ENCODE assay signal across 24 cellular contexts in the genomic region with DNA sequence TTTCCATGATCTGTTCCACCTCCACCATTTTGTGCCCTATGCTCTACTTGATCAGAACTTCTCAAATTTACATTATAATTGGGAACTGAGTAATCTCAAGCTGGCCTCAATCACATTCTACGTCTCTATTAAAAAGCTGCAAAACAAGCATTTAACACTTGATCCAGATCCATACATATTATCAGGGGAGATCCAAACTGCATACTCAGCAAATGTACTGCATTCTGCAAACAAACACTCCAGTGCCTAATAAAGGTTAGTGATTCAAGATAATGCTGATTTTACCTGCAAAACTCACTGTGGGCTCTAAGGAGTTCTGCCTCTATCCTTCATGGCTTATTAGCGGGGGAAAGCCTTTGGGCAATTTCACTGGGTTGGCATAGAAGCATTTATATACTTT. TPM values are rescaled to one million over a fixed set of nuclear protein-coding genes. Genes with fewer than 3 reads are reported as not detected.
DNase-seq lines count a peak whose midpoint lies in the region; ATAC-seq, FAIRE-seq and TF ChIP-seq lines count a peak whose summit lies in the region.
"Had no signal": no experiment of that assay in that cellular context is flagged by ENCODE, and none has a peak within 500 bp of the region (broad histone marks: within the 10 kb centered on the region; RNA-seq: fewer than 3 reads in every experiment).

No MANE protein-coding gene starts in this region.

- no peak overlapping the region for H3K4me2 ChIP-seq in HepG2 (ENCODE audit: low read depth, low read length)
- H3K4me2 ChIP-seq in OCI-LY7 (ENCODE audit: low read length), result peak overlapping the region; percentile 34
- H3K4me2 ChIP-seq: GM23338 had no signal

- H3K9me2 ChIP-seq in OCI-LY7 (ENCODE audit: insufficient read depth, low read length), result no peaks in the 10 kb centered on the region

- H3K79me2 ChIP-seq in HepG2 (ENCODE audit: insufficient read depth, low read length) (no peaks in the 10 kb centered on the region), OCI-LY7 (ENCODE audit: insufficient read depth, low read depth, low read length) (no peaks in the 10 kb centered on the region)

- H3K36me3 ChIP-seq in HepG2 (replicated peaks in 1 of 2; ENCODE audit: control insufficient read depth in 1 of 2, insufficient read depth in 2 of 2, low read length in 2 of 2) (no peaks in the 10 kb centered on the region), right lobe of liver (no peaks in the 10 kb centered on the region), OCI-LY7 (ENCODE audit: insufficient read depth, low read length) (no peaks in the 10 kb centered on the region; the same call in 1 of the 2 replicates), esophagus muscularis mucosa (no peaks in the 10 kb centered on the region)
- H3K36me3 ChIP-seq: BE2C, HAP-1 had no signal

- in situ Hi-C loops in HepG2 (cut with HindIII; ENCODE audit: extremely low pct_ligation_motif_present, low pct_unique_long_range_greater_than_20kb), result no loop called here

- WGBS in HepG2 (ENCODE audit: low lambda C conversion rate), result 0% methylated on average over 2 of the region's 2 CpGs
- 44% methylated on average over 2 of the region's 2 CpGs for WGBS in right lobe of liver (ENCODE audit: insufficient coverage, low coverage, low lambda C conversion rate, missing lambda C conversion rate)
- 71% methylated on average over 2 of the region's 2 CpGs for WGBS in esophagus muscularis mucosa

- DNase-seq in HepG2 (ENCODE audit: low spot score) (no peak), right lobe of liver (no peak), OCI-LY7 (ENCODE audit: low spot score) (no peak), esophagus muscularis mucosa (ENCODE audit: extremely low spot score) (peak; percentile 31), occipital lobe (lab: John Stamatoyannopoulos, UW) (no peak), NCI-H1436 treated with DMSO at 0.1 percent for 48 hours (lab: John Stamatoyannopoulos, UW) (no peak)
- DNase-seq: ACHN; AML-193; BE2C; Caco-2; CD4-positive, CD25-positive, alpha-beta regulatory T cell; CD8-positive, alpha-beta T cell; DMS153; DND-41; HFFc6 had no signal

- intact Hi-C loops in HepG2 (cut with micrococcal nuclease; ENCODE audit: unreplicated experiment), result no loop called here
- intact Hi-C loops in right lobe of liver (cut with DNase I), result no loop called here
- intact Hi-C loops in OCI-LY7 (cut with micrococcal nuclease; ENCODE audit: unreplicated experiment), result no loop called here
- intact Hi-C loops in esophagus muscularis mucosa (cut with DNase I), result no loop called here

- H2AFZ ChIP-seq in HepG2 (ENCODE audit: low read length) (no peak overlapping the region), OCI-LY7 (ENCODE audit: low read length) (no peak overlapping the region)
- H2AFZ ChIP-seq: GM23338 had no signal

- POLR2A ChIA-PET in HepG2 (lab: Yijun Ruan, JAX), result no interaction called here
- POLR2A ChIA-PET in OCI-LY7 (lab: Charles Lee), result interaction anchor here (1.6 kb wide), 1 partner anchor 15 kb away, joined by 5 read pairs; no protein-coding TSS in a partner anchor

- H3K4me3 ChIP-seq in HepG2 (replicated peaks in 1 of 3; ENCODE audit: insufficient read depth in 1 of 3, low read depth in 2 of 3, low read length in 3 of 3), result no peak overlapping the region
- H3K4me3 ChIP-seq in right lobe of liver, result no peak overlapping the region
- peak overlapping the region; percentile 12 for H3K4me3 ChIP-seq in OCI-LY7 (ENCODE audit: low read depth, low read length, poor library complexity, severe bottlenecking)
- no peak overlapping the region for H3K4me3 ChIP-seq in esophagus muscularis mucosa
- H3K4me3 ChIP-seq: GM23338, HAP-1 had no signal

- TF ChIP-seq RAD21 in HepG2 (CRISPR knock-in tag; IDR thresholded peaks at IDR 0.05), result no peak

- no peaks in the 10 kb centered on the region for H3K4me1 ChIP-seq in HepG2 (ENCODE audit: insufficient read depth, low read length)
- H3K4me1 ChIP-seq in right lobe of liver, result no peaks in the 10 kb centered on the region
- H3K4me1 ChIP-seq in OCI-LY7 (ENCODE audit: insufficient read depth, low read length, poor library complexity, severe bottlenecking), result peaks cover 27% of the 10 kb centered on the region
- H3K4me1 ChIP-seq in esophagus muscularis mucosa, result no peaks in the 10 kb centered on the region
- H3K4me1 ChIP-seq: BE2C, Caco-2, HAP-1 had no signal

- H3K9ac ChIP-seq in HepG2 (ENCODE audit: insufficient read depth, low read depth, low read length), result no peak overlapping the region

- TF ChIP-seq CTCF in HepG2 (CRISPR knock-in tag; IDR thresholded peaks at IDR 0.05) (no peak), right lobe of liver (IDR thresholded peaks at IDR 0.05) (no peak), OCI-LY7 (conservative IDR thresholded peaks at IDR 0.05; ENCODE audit: low read length) (no peak), esophagus muscularis mucosa (IDR thresholded peaks at IDR 0.05) (no peak)

- CTCF ChIA-PET in HepG2 (lab: Yijun Ruan, JAX; ENCODE audit: low intra/inter-chr PET ratio, low total read pairs) (no interaction called here), OCI-LY7 (lab: Charles Lee; ENCODE audit: unreplicated experiment) (no interaction called here)

- no peak for TF ChIP-seq POLR2A in HepG2 (IDR thresholded peaks at IDR 0.05; ENCODE audit: insufficient read depth in 1 of 2, low read depth in 2 of 2, low read length in 2 of 2)
- no peak for TF ChIP-seq POLR2A in right lobe of liver (IDR thresholded peaks at IDR 0.05)
- no peak for TF ChIP-seq POLR2A in esophagus muscularis mucosa (IDR thresholded peaks at IDR 0.05; ENCODE audit: low read depth)

- H3K9me3 ChIP-seq in HepG2 (ENCODE audit: low read length), result no peaks in the 10 kb centered on the region
- no peaks in the 10 kb centered on the region for H3K9me3 ChIP-seq in right lobe of liver
- no peaks in the 10 kb centered on the region for H3K9me3 ChIP-seq in OCI-LY7 (ENCODE audit: low read length)
- H3K9me3 ChIP-seq in esophagus muscularis mucosa, result no peaks in the 10 kb centered on the region
- H3K9me3 ChIP-seq: BE2C, Caco-2, HAP-1 had no signal

- no peaks in the 10 kb centered on the region; the same call in 1 of the 2 replicates for H4K20me1 ChIP-seq in HepG2 (ENCODE audit: insufficient read depth, low read length)
- no peaks in the 10 kb centered on the region for H4K20me1 ChIP-seq in OCI-LY7 (ENCODE audit: insufficient read depth, low read length)

- BruUV-seq in HepG2 (replicated peaks; lab: Mats Ljungman, UMichigan) (no TSS peak), OCI-LY7 (replicated peaks; lab: Mats Ljungman, UMichigan) (no TSS peak)

- no peaks in the 10 kb centered on the region for H3K27me3 ChIP-seq in HepG2 (ENCODE audit: control insufficient read depth in 1 of 2, insufficient read depth in 2 of 2, low read length in 2 of 2)
- no peaks in the 10 kb centered on the region for H3K27me3 ChIP-seq in right lobe of liver
- no peaks in the 10 kb centered on the region for H3K27me3 ChIP-seq in esophagus muscularis mucosa
- H3K27me3 ChIP-seq: BE2C had no signal

- FAIRE-seq in HepG2 (lab: Jason Lieb, UNC), result no peak
- FAIRE-seq: A204.1, G401.6, GM12892, H54 had no signal

- TF ChIP-seq EP300 in HepG2 (IDR thresholded peaks at IDR 0.05; ENCODE audit: low read depth in 2 of 2, low read length in 2 of 2) (no peak), HepG2 (CRISPR knock-in tag; IDR thresholded peaks at IDR 0.05; ENCODE audit: borderline replicate concordance) (no peak), esophagus muscularis mucosa (IDR thresholded peaks at IDR 0.05) (no peak)

- H3K27ac ChIP-seq in HepG2 (ENCODE audit: extremely low read length, insufficient read depth, low read length), result no peak overlapping the region
- H3K27ac ChIP-seq in right lobe of liver, result no peak overlapping the region
- no peak overlapping the region for H3K27ac ChIP-seq in OCI-LY7 (ENCODE audit: low read depth, low read length, poor library complexity, severe bottlenecking)
- no peak overlapping the region for H3K27ac ChIP-seq in esophagus muscularis mucosa (replicated peaks in 1 of 4)
- H3K27ac ChIP-seq: 22Rv1, C4-2B had no signal

- ATAC-seq in HepG2, result no peak
- no peak for ATAC-seq in right lobe of liver
- no peak for ATAC-seq in HG02840 (IDR thresholded peaks at IDR 0.05; ENCODE audit: low FRiP score, unreplicated experiment)
- ATAC-seq: CD8-positive, alpha-beta T cell; GM23338 had no signal

RNA-seq across cellular contexts. Expression of a gene that starts 40.3 kb away (rescaled TPM):
- not detected in 2 replicates for total RNA-seq in HepG2 (2016; rRNA removed; fragmentation: Illumina TruSeq; extraction: Trizol)
- not detected in 2 replicates for total RNA-seq in HepG2 (2016; cell fraction: cytosol; rRNA removed; fragmentation: Illumina TruSeq; extraction: Trizol; ENCODE audit: low read depth)
- not detected in 2 replicates for total RNA-seq in HepG2 (2016; cell fraction: insoluble cytoplasmic fraction; rRNA removed; fragmentation: Illumina TruSeq; extraction: Trizol)
- total RNA-seq in HepG2 (2016; cell fraction: membrane; rRNA removed; fragmentation: Illumina TruSeq; extraction: Trizol), result not detected in 2 replicates
- not detected in 2 replicates for total RNA-seq in HepG2 (2016; cell fraction: nucleus; rRNA removed; fragmentation: Illumina TruSeq; extraction: Trizol)
- not detected in 2 replicates for polyA plus RNA-seq in HepG2 (2011; rRNA removed)
- not detected in 2 replicates for polyA plus RNA-seq in HepG2 (2011; cell fraction: cytosol; rRNA removed)
- polyA plus RNA-seq in HepG2 (2011; cell fraction: nucleus; rRNA removed), result not detected in 2 replicates
- polyA plus RNA-seq in HepG2 (2012), result not detected in 2 replicates
- polyA plus RNA-seq in HepG2 (2016; cell fraction: cytosol; fragmentation: Illumina TruSeq; extraction: Trizol; ENCODE audit: low read depth), result not detected in 2 replicates
- polyA plus RNA-seq in HepG2 (2016; cell fraction: insoluble cytoplasmic fraction; fragmentation: Illumina TruSeq; extraction: Trizol; ENCODE audit: low read depth), result not detected in 2 replicates
- polyA plus RNA-seq in HepG2 (2016; cell fraction: membrane; fragmentation: Illumina TruSeq; extraction: Trizol; ENCODE audit: low read depth), result not detected in 2 replicates
- polyA plus RNA-seq in HepG2 (2016; cell fraction: nucleus; fragmentation: Illumina TruSeq; extraction: Trizol; ENCODE audit: insufficient read depth, low read depth), result not detected in 2 replicates
- polyA minus RNA-seq in HepG2 (2011; rRNA and poly(A)+ RNA removed; ENCODE audit: low replicate concordance), result 0.26 TPM in 1 of 2 replicates, not detected in the other
- not detected in 2 replicates for polyA minus RNA-seq in HepG2 (2011; cell fraction: cytosol; rRNA and poly(A)+ RNA removed)
- not detected in 2 replicates for polyA minus RNA-seq in HepG2 (2011; cell fraction: nucleus; rRNA and poly(A)+ RNA removed)
- total RNA-seq in right lobe of liver, result 1 to 10 TPM in 3 of 6 experiments, under 1 TPM in 3; 0.37 to 2.8 (median 1.0) TPM
- total RNA-seq in OCI-LY7 (2014; rRNA removed; shearing (Covaris generic)), result 13.5 and 14.8 TPM in 2 replicates
- 20.1 and 25.6 TPM in 2 replicates for total RNA-seq in OCI-LY7 (2022)
- total RNA-seq in esophagus muscularis mucosa, result 1 to 10 TPM in 1 of 4 donors, under 1 TPM in 2, not detected in 1; 0.33 to 1.0 (median 0.80) TPM
- 4.7 TPM for total RNA-seq in occipital lobe
- total RNA-seq: Caco-2; CD4-positive, CD25-positive, alpha-beta regulatory T cell; CD8-positive, alpha-beta T cell had no signal
- polyA plus RNA-seq: CD4-positive, CD25-positive, alpha-beta regulatory T cell had no signal
